Comparison of ENCODE assay signal across 8 cellular contexts in genomic region chrX:96182366-96182765, GRCh38.
DNase-seq lines count a peak whose midpoint lies in the region; ATAC-seq and TF ChIP-seq lines count a peak whose summit lies in the region.

No MANE protein-coding gene starts in this region.

- H3K27me3 Mint-ChIP-seq in CD4-positive, alpha-beta memory T cell, result no peaks in the 10 kb centered on the region

- H3K4me2 ChIP-seq in OCI-LY3 (ENCODE audit: low read length), result peak overlapping the region; percentile 52

- H3K9ac ChIP-seq in OCI-LY3 (ENCODE audit: low read length), result no peak overlapping the region

- H3K27ac Mint-ChIP-seq in CD4-positive, alpha-beta memory T cell, result no peak overlapping the region

- TF ChIP-seq CTCF in OCI-LY3 (IDR thresholded peaks at IDR 0.05; ENCODE audit: low read depth, low read length) (peak; percentile 69), fibroblast of pulmonary artery (IDR thresholded peaks at IDR 0.05; ENCODE audit: low read length, missing control alignments) (peak; percentile 53)

- no peak overlapping the region for H3K4me3 Mint-ChIP-seq in CD4-positive, alpha-beta memory T cell

- ATAC-seq in GM18907 (IDR thresholded peaks at IDR 0.05; ENCODE audit: unreplicated experiment), result peak; percentile 59
- no peak for ATAC-seq in HG03439 (IDR thresholded peaks at IDR 0.05; ENCODE audit: unreplicated experiment)
- ATAC-seq in HG03025 (IDR thresholded peaks at IDR 0.05; ENCODE audit: low FRiP score, unreplicated experiment), result no peak

- no peaks in the 10 kb centered on the region for H3K27me3 ChIP-seq in OCI-LY3 (ENCODE audit: low read depth, low read length)
- no peaks in the 10 kb centered on the region for H3K27me3 ChIP-seq in CD4-positive, alpha-beta memory T cell (ENCODE audit: insufficient read depth, low read length)

- H3K27ac ChIP-seq in OCI-LY3 (ENCODE audit: low read length), result no peak overlapping the region
- no peak overlapping the region for H3K27ac ChIP-seq in CD4-positive, alpha-beta memory T cell (ENCODE audit: low read depth, low read length)

- intact Hi-C loops in CD4-positive, alpha-beta memory T cell (cut with micrococcal nuclease), result no loop called here

- no peaks in the 10 kb centered on the region for H3K36me3 Mint-ChIP-seq in CD4-positive, alpha-beta memory T cell

- no peaks in the 10 kb centered on the region for H4K20me1 ChIP-seq in OCI-LY3 (ENCODE audit: insufficient read depth, low read length)

- H3K36me3 ChIP-seq in OCI-LY3 (replicated peaks; ENCODE audit: low read depth, low read length), result no peaks in the 10 kb centered on the region
- H3K36me3 ChIP-seq in CD4-positive, alpha-beta memory T cell (ENCODE audit: insufficient read depth, low read length), result no peaks in the 10 kb centered on the region

- POLR2A ChIA-PET in CD4-positive, alpha-beta memory T cell (lab: Charles Lee; ENCODE audit: partially characterized antibody), result no interaction called here

- peak overlapping the region; percentile 88 for H2AFZ ChIP-seq in OCI-LY3 (ENCODE audit: low read depth, low read length)

- no peaks in the 10 kb centered on the region for H3K4me1 Mint-ChIP-seq in CD4-positive, alpha-beta memory T cell

- no peaks in the 10 kb centered on the region for H3K9me3 ChIP-seq in OCI-LY3 (ENCODE audit: insufficient read depth, low read length)
- H3K9me3 ChIP-seq in CD4-positive, alpha-beta memory T cell (ENCODE audit: control insufficient read depth in 1 of 2, low read length in 2 of 2), result no peaks in the 10 kb centered on the region

- peak; percentile 32 for DNase-seq in A172 (ENCODE audit: low spot score)
- peak; percentile 57 for DNase-seq in fibroblast of pulmonary artery (ENCODE audit: low read depth)
- DNase-seq in NCI-H345 treated with DMSO at 0.1 percent for 48 hours (lab: John Stamatoyannopoulos, UW; ENCODE audit: unreplicated experiment), result no peak
- DNase-seq in CD4-positive, alpha-beta memory T cell, result no peak

- H3K9me3 Mint-ChIP-seq in CD4-positive, alpha-beta memory T cell, result peaks cover 0 to 3% (median 0%) of the 10 kb centered on the region in 8 donors

- CTCF ChIA-PET in CD4-positive, alpha-beta memory T cell (lab: Charles Lee; ENCODE audit: partially characterized antibody), result no interaction called here

- peaks cover 3% of the 10 kb centered on the region; the same call in 1 of the 2 replicates for H3K4me1 ChIP-seq in OCI-LY3 (ENCODE audit: low read length)
- no peaks in the 10 kb centered on the region for H3K4me1 ChIP-seq in CD4-positive, alpha-beta memory T cell (ENCODE audit: insufficient read depth, low read length)

- H3K4me3 ChIP-seq in OCI-LY3 (ENCODE audit: low read length), result peak overlapping the region; percentile 15; the same call in 1 of the 2 replicates
- H3K4me3 ChIP-seq in fibroblast of pulmonary artery (replicated peaks; ENCODE audit: low read depth, low read length), result no peak overlapping the region
- H3K4me3 ChIP-seq in CD4-positive, alpha-beta memory T cell (ENCODE audit: low read length in 2 of 2), result no peak overlapping the region

- H3K79me2 ChIP-seq in OCI-LY3 (ENCODE audit: low read length), result no peaks in the 10 kb centered on the region

Comparison
In these comparisons a context has a peak if more than half of its experiments do, and no peak if none do; other contexts are left out.
1. DNase-seq: peak in A172 (single experiment) and fibroblast of pulmonary artery (single experiment); none in NCI-H345 treated with DMSO at 0.1 percent for 48 hours (single experiment) and CD4-positive, alpha-beta memory T cell (0 of 5).